In genomic region chr18:28922936-28923335, GRCh38 we compare ENCODE assay signal across 32 cellular contexts.
DNase-seq lines count a peak whose midpoint lies in the region; ATAC-seq, FAIRE-seq and TF ChIP-seq lines count a peak whose summit lies in the region.
"Had no signal": no experiment of that assay in that cellular context is flagged by ENCODE, and none has a peak within 500 bp of the region (broad histone marks: within the 10 kb centered on the region; RNA-seq: fewer than 3 reads in every experiment).

No MANE protein-coding gene starts in this region.

- TF ChIP-seq POLR2A in K562 (conservative IDR thresholded peaks at IDR 0.05) = no peak

- FAIRE-seq in D721Med (lab: Jason Lieb, UNC) (peak; percentile 61), K562 (lab: Jason Lieb, UNC) (peak; percentile 37)
- FAIRE-seq: A549 had no signal

- CTCF ChIA-PET in K562 (lab: Yijun Ruan, JAX; ENCODE audit: low intra/inter-chr PET ratio) = no interaction called here

- H3F3A ChIP-seq in neural cell (ENCODE audit: insufficient read depth, low read length, poor library complexity, severe bottlenecking) = no peaks in the 10 kb centered on the region

- TF ChIP-seq EP300 in K562 (IDR thresholded peaks at IDR 0.05; ENCODE audit: low read length) = no peak
- peak; percentile 94 for TF ChIP-seq EP300 in neural cell (conservative IDR thresholded peaks at IDR 0.05; ENCODE audit: poor library complexity, severe bottlenecking)

- ATAC-seq in DND-41 (ENCODE audit: insufficient read depth, low read depth) (no peak), K562 (no peak), GM19463 (IDR thresholded peaks at IDR 0.05; ENCODE audit: unreplicated experiment) (no peak), GM18858 (IDR thresholded peaks at IDR 0.05; ENCODE audit: unreplicated experiment) (no peak)
- ATAC-seq: A549; CD8-positive, alpha-beta T cell had no signal

- H3K27me3 ChIP-seq in DND-41 (ENCODE audit: insufficient read depth, low read length, poor library complexity) (no peaks in the 10 kb centered on the region), K562 (ENCODE audit: control insufficient read depth in 2 of 2, insufficient read depth in 2 of 2, low read length in 2 of 2) (no peaks in the 10 kb centered on the region), neural cell (ENCODE audit: insufficient read depth, low read depth, low read length) (no peaks in the 10 kb centered on the region)
- H3K27me3 ChIP-seq: BE2C; BLaER1; BLaER1 treated with 17β-estradiol and CSF1 and Interleukin-3, amounts not matched to agents 10 nM and 100 nM had no signal

- TF ChIP-seq CTCF in D721Med (IDR thresholded peaks at IDR 0.05; ENCODE audit: insufficient read depth, missing control alignments) (no peak), DND-41 (IDR thresholded peaks at IDR 0.05; ENCODE audit: borderline replicate concordance, extremely low read depth, low read length, poor library complexity, severe bottlenecking) (no peak), K562 (IDR thresholded peaks at IDR 0.05 in 2 of 3, conservative IDR thresholded peaks at IDR 0.05 in 1 of 3; ENCODE audit: insufficient read depth in 2 of 3, low read depth in 1 of 3, low read length in 3 of 3) (no peak), neural cell (IDR thresholded peaks at IDR 0.05; ENCODE audit: poor library complexity, severe bottlenecking) (no peak)

- H3K9me3 ChIP-seq in DND-41 (ENCODE audit: insufficient read depth, low read length, severe bottlenecking) (no peaks in the 10 kb centered on the region), K562 (replicated peaks; ENCODE audit: control insufficient read depth, insufficient read depth, low read depth, low read length) (peaks cover 2% of the 10 kb centered on the region; the same call in 1 of the 2 replicates), neural cell (ENCODE audit: low read length) (no peaks in the 10 kb centered on the region)
- H3K9me3 ChIP-seq: A549; BE2C; BLaER1; BLaER1 treated with 17β-estradiol and CSF1 and Interleukin-3, amounts not matched to agents 10 nM and 100 nM; Caco-2 had no signal

- H3K4me1 ChIP-seq in DND-41 (ENCODE audit: insufficient read depth, low read length) (no peaks in the 10 kb centered on the region), K562 (replicated peaks in 1 of 2; ENCODE audit: control insufficient read depth in 2 of 2, insufficient read depth in 2 of 2, low read length in 2 of 2) (no peaks in the 10 kb centered on the region)
- H3K4me1 ChIP-seq: A549; BE2C; BLaER1; BLaER1 treated with 17β-estradiol and CSF1 and Interleukin-3, amounts not matched to agents 10 nM and 100 nM; Caco-2 had no signal

- H3K4me3 ChIP-seq in DND-41 (ENCODE audit: low read depth in 1 of 2, low read length in 2 of 2) (no peak overlapping the region), K562 (no peak overlapping the region), neural cell (ENCODE audit: low read length) (no peak overlapping the region)
- H3K4me3 ChIP-seq: A549; BLaER1; BLaER1 treated with 17β-estradiol and CSF1 and Interleukin-3, amounts not matched to agents 10 nM and 100 nM had no signal

- H3K9me2 ChIP-seq in neural cell (ENCODE audit: insufficient read depth, low read length) = no peaks in the 10 kb centered on the region

- POLR2A ChIA-PET in K562 (lab: Yijun Ruan, JAX) = no interaction called here

- WGBS in K562 (ENCODE audit: insufficient coverage, low coverage, missing lambda C conversion rate) = 0% methylated on average over 2 of the region's 2 CpGs

- DNase-seq in D721Med (ENCODE audit: insufficient read length, low spot score) (no peak), DND-41 (no peak), K562 (ENCODE audit: extremely low read depth in 1 of 4, low spot score in 3 of 4) (no peak), activated T-cell treated with anti-CD3 and anti-CD28 coated beads for 4 hours (no peak), HCEC 1CT (no peak)
- DNase-seq: 8988T; ACHN; AML-193; BE2C; C1 segment of cervical spinal cord; Caco-2; Calu3; CD4-positive, alpha-beta memory T cell; CD4-positive, alpha-beta T cell; CD4-positive, CD25-positive, alpha-beta regulatory T cell; CD8-positive, alpha-beta memory T cell; CD8-positive, alpha-beta T cell; COR-L47; DMS 273 treated with DMSO at 0.1 percent for 48 hours; DMS153; DMS53; DMS79; DMS79 treated with DMSO at 0.1 percent for 48 hours; EL had no signal

- H2AFZ ChIP-seq in DND-41 (ENCODE audit: low read depth, low read length) = peak overlapping the region; percentile 31; the same call in 1 of the 2 replicates
- no peak overlapping the region for H2AFZ ChIP-seq in K562 (ENCODE audit: low read depth, low read length)
- no peak overlapping the region for H2AFZ ChIP-seq in neural cell (ENCODE audit: low read depth, low read length)

- H3K79me2 ChIP-seq in DND-41 (ENCODE audit: insufficient read depth, low read length) = no peaks in the 10 kb centered on the region
- H3K79me2 ChIP-seq in K562 (ENCODE audit: control insufficient read depth, insufficient read depth, low read length) = no peaks in the 10 kb centered on the region
- no peaks in the 10 kb centered on the region for H3K79me2 ChIP-seq in neural cell (replicated peaks; ENCODE audit: insufficient read depth, low read length)

- in situ Hi-C loops in K562 (cut with MboI) = no loop called here

- no peaks in the 10 kb centered on the region for H4K20me1 ChIP-seq in DND-41 (ENCODE audit: insufficient read depth, low read length)
- H4K20me1 ChIP-seq in K562 (replicated peaks; ENCODE audit: control insufficient read depth, insufficient read depth, low read length) = no peaks in the 10 kb centered on the region
- H4K20me1 ChIP-seq in neural cell (ENCODE audit: insufficient read depth) = no peaks in the 10 kb centered on the region
- H4K20me1 ChIP-seq: BLaER1; BLaER1 treated with 17β-estradiol and CSF1 and Interleukin-3, amounts not matched to agents 10 nM and 100 nM had no signal

- no peak for TF ChIP-seq RAD21 in K562 (CRISPR knock-in tag; conservative IDR thresholded peaks at IDR 0.05 in 1 of 2, IDR thresholded peaks at IDR 0.05 in 1 of 2)
- no peak for TF ChIP-seq RAD21 in neural cell (conservative IDR thresholded peaks at IDR 0.05)

- no peak overlapping the region for H3K9ac ChIP-seq in DND-41 (ENCODE audit: low read depth, low read length)
- H3K9ac ChIP-seq in K562 (ENCODE audit: insufficient read depth in 1 of 2, low read depth in 2 of 2, low read length in 2 of 2) = no peak overlapping the region
- no peak overlapping the region for H3K9ac ChIP-seq in neural cell (ENCODE audit: low read length)
- H3K9ac ChIP-seq: BLaER1; BLaER1 treated with 17β-estradiol and CSF1 and Interleukin-3, amounts not matched to agents 10 nM and 100 nM had no signal

- intact Hi-C loops in K562 (cut with micrococcal nuclease) = no loop called here

- H3K27ac ChIP-seq in DND-41 (ENCODE audit: low read length) (no peak overlapping the region), K562 (ENCODE audit: extremely low read depth, low read depth, low read length) (no peak overlapping the region), neural cell (ENCODE audit: low read length) (peak overlapping the region; percentile 30)
- H3K27ac ChIP-seq: 22Rv1; A549; BLaER1; BLaER1 treated with 17β-estradiol and CSF1 and Interleukin-3, amounts not matched to agents 10 nM and 100 nM; C4-2B had no signal

- no peak overlapping the region for H3K4me2 ChIP-seq in DND-41 (ENCODE audit: insufficient read depth, low read length)
- no peak overlapping the region for H3K4me2 ChIP-seq in K562 (ENCODE audit: insufficient read depth, low read length)
- no peak overlapping the region for H3K4me2 ChIP-seq in neural cell (ENCODE audit: low read length)
- H3K4me2 ChIP-seq: A549; BLaER1; BLaER1 treated with 17β-estradiol and CSF1 and Interleukin-3, amounts not matched to agents 10 nM and 100 nM had no signal

- no peaks in the 10 kb centered on the region for H3K9me1 ChIP-seq in K562 (ENCODE audit: control insufficient read depth, insufficient read depth, low read length)

- BruUV-seq in K562 (replicated peaks; lab: Mats Ljungman, UMichigan) = no TSS peak

- H3K36me3 ChIP-seq in DND-41 (ENCODE audit: insufficient read depth, low read length) (no peaks in the 10 kb centered on the region), K562 (ENCODE audit: control insufficient read depth, insufficient read depth, low read length) (no peaks in the 10 kb centered on the region), neural cell (ENCODE audit: insufficient read depth, low read length) (no peaks in the 10 kb centered on the region)
- H3K36me3 ChIP-seq: BE2C; BLaER1; BLaER1 treated with 17β-estradiol and CSF1 and Interleukin-3, amounts not matched to agents 10 nM and 100 nM had no signal

TF ChIP-seq in K562, 482 proteins besides CTCF, POLR2A, EP300 and RAD21 (continues in another document):
- no peak for TF ChIP-seq ZNF184 (CRISPR knock-in tag; IDR thresholded peaks at IDR 0.05)

TF ChIP-seq in neural cell, 6 proteins besides CTCF, POLR2A, EP300 and RAD21:
- TF ChIP-seq EZH2 (IDR thresholded peaks at IDR 0.05; ENCODE audit: borderline replicate concordance, insufficient read depth, low read length, poor library complexity, severe bottlenecking) (no peak), REST (IDR thresholded peaks at IDR 0.05; ENCODE audit: borderline replicate concordance) (no peak), POLR2AphosphoS5 (IDR thresholded peaks at IDR 0.05) (peak; percentile 67), TAF1 (IDR thresholded peaks at IDR 0.05; ENCODE audit: low read depth) (no peak), MXI1 (conservative IDR thresholded peaks at IDR 0.05; ENCODE audit: poor library complexity, severe bottlenecking) (no peak), SMC3 (conservative IDR thresholded peaks at IDR 0.05; ENCODE audit: poor library complexity) (no peak)
TF ChIP-seq in neural cell: peak in this region for 1.
